Comparison of ENCODE assay signal across 18 cellular contexts in the genomic region with DNA sequence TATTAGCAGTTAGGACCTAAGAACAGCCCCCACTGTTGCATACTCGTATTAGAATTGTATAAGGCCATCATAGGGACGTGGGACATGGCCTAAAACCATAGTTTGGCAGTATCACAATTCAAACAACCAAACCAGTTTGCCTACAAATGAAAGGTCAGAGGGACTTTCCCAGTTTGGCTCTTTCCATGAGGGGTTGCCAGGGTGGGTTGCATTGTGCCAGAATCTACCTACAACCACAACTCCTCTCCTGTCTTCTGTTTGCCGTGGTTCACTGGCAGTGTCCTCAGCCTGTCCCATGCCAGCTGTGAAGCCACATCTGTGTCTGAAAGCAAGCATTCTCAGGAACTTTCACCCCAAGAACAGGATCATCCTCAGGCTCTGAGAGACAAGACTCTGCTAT. TPM values are rescaled to one million over a fixed set of nuclear protein-coding genes. Genes with fewer than 3 reads are reported as not detected.
DNase-seq lines count a peak whose midpoint lies in the region; ATAC-seq and TF ChIP-seq lines count a peak whose summit lies in the region.
"Had no signal": no experiment of that assay in that cellular context is flagged by ENCODE, and none has a peak within 500 bp of the region (broad histone marks: within the 10 kb centered on the region; RNA-seq: fewer than 3 reads in every experiment).

No MANE protein-coding gene starts in this region.

- peak; percentile 21 for DNase-seq in LNCaP clone FGC (ENCODE audit: low read depth)
- DNase-seq in left lobe of liver (ENCODE audit: low spot score): peak; percentile 89
- no peak for DNase-seq in AG08395 (ENCODE audit: low spot score)
- DNase-seq in NCI-H2227 (lab: John Stamatoyannopoulos, UW; ENCODE audit: unreplicated experiment): no peak
- DNase-seq in NK-92 treated with Interleukin-12 subunit alpha and Interleukin-12 subunit beta, amount 100 ng/mL, for 24 hours (lab: John Stamatoyannopoulos, UW): no peak
- DNase-seq: AML-193, DMS 273 treated with DMSO at 0.1 percent for 48 hours, GM23248, NCI-H1105, NCI-H1930, NCI-H2171, SIG-M5 had no signal

- no peaks in the 10 kb centered on the region for H3K27me3 ChIP-seq in neutrophil

- no peaks in the 10 kb centered on the region for H3K36me3 ChIP-seq in neutrophil

- peaks cover 64 to 70% of the 10 kb centered on the region in 2 experiments for H3K4me1 ChIP-seq in neutrophil (ENCODE audit: control insufficient read depth in 1 of 2, insufficient read depth in 1 of 2, low read depth in 1 of 2, low read length in 1 of 2)

- no peaks in the 10 kb centered on the region for H3K9me3 ChIP-seq in neutrophil

- TF ChIP-seq CTCF in C4-2B (conservative IDR thresholded peaks at IDR 0.05) (no peak), LNCaP clone FGC (IDR thresholded peaks at IDR 0.05; ENCODE audit: control insufficient read depth, extremely low read depth, insufficient read depth) (no peak), neutrophil (IDR thresholded peaks at IDR 0.05) (no peak)

- H3K4me3 ChIP-seq in LNCaP clone FGC (ENCODE audit: low read depth, low read length) (no peak overlapping the region), neutrophil (ENCODE audit: low read depth in 1 of 2, low read length in 1 of 2) (no peak overlapping the region)
- H3K4me3 ChIP-seq: GM23248, K562 had no signal

- H3K27ac ChIP-seq in C4-2B (peak overlapping the region; percentile 25), neutrophil (peak overlapping the region; percentile 95)
- H3K27ac ChIP-seq: GM23248 had no signal

- peak; percentile 60 for ATAC-seq in left lobe of liver
- no peak for ATAC-seq in GM18873 (IDR thresholded peaks at IDR 0.05; ENCODE audit: low FRiP score, unreplicated experiment)
- ATAC-seq: HCT116, K562 had no signal

RNA-seq across cellular contexts. Expression of a gene that starts 44.5 kb away (rescaled TPM):
- 35.7 TPM for total RNA-seq in left lobe of liver
- total RNA-seq: GM23248, RPMI7951 had no signal

Comparison
In these comparisons a context has a peak if more than half of its experiments do, and no peak if none do; other contexts are left out.
1. DNase-seq: peak in LNCaP clone FGC (single experiment) and left lobe of liver (single experiment); none in AG08395 (single experiment), NCI-H2227 (single experiment) and NK-92 treated with Interleukin-12 subunit alpha and Interleukin-12 subunit beta, amount 100 ng/mL, for 24 hours (single experiment).